2 cellular contexts compared by ENCODE assay signal in the genomic region with DNA sequence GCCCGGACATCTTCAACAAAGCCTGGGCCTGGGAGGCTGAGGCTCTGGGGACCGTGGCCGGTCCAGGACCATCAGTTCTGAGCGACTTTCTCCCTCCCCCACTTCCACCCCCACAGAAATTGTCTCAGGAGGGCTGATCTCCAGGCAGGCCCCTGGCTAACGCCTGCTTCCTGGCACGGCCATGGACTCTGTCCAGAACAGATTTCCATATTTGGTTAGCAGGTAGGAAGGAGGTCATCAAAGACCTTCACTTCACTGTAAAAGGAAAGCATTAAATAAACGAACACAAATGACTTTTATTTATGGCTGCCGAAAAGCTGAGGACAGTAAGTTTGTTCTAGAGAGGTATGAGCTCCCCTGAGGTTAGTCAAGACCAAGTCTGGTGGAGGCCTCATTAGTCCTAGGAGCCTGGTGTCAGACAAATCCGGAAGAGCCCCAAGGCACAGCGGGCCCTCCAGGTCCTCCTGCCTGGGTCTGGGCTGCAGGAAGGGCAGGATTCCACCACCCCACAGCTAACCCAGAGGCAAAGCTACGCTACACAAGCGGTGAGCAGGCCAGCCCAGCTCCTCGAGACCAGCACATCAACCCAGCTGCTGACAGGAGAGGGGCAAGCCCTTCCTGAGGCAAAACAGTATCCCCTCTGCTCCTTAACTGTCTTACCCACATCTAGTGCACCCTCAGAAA.
TF ChIP-seq lines count a peak whose summit lies in the region.

No MANE protein-coding gene starts in this region.

TF ChIP-seq in GM23338, 12 proteins besides CTCF, POLR2A, EP300 and RAD21:
- no peak for TF ChIP-seq NANOG (IDR thresholded peaks at IDR 0.05; ENCODE audit: borderline replicate concordance)
- TF ChIP-seq ZNF331 (CRISPR knock-in tag; IDR thresholded peaks at IDR 0.05; ENCODE audit: low read depth): no peak
- TF ChIP-seq EZH2 (IDR thresholded peaks at IDR 0.05; ENCODE audit: low read depth, unreplicated experiment): no peak
- no peak for TF ChIP-seq JUNB (IDR thresholded peaks at IDR 0.05; ENCODE audit: unreplicated experiment)
- no peak for TF ChIP-seq POLR2AphosphoS5 (IDR thresholded peaks at IDR 0.05; ENCODE audit: low read depth)
- no peak for TF ChIP-seq STAT1 (IDR thresholded peaks at IDR 0.05; ENCODE audit: unreplicated experiment)
- TF ChIP-seq REST (IDR thresholded peaks at IDR 0.05; ENCODE audit: unreplicated experiment): no peak
- TF ChIP-seq CREB1 (CRISPR knock-in tag; IDR thresholded peaks at IDR 0.05; ENCODE audit: low read depth): no peak
- TF ChIP-seq ZNF114 (CRISPR knock-in tag; IDR thresholded peaks at IDR 0.05): no peak
- no peak for TF ChIP-seq EZH2phosphoT487 (IDR thresholded peaks at IDR 0.05; ENCODE audit: unreplicated experiment)
- TF ChIP-seq, protein P1, sequence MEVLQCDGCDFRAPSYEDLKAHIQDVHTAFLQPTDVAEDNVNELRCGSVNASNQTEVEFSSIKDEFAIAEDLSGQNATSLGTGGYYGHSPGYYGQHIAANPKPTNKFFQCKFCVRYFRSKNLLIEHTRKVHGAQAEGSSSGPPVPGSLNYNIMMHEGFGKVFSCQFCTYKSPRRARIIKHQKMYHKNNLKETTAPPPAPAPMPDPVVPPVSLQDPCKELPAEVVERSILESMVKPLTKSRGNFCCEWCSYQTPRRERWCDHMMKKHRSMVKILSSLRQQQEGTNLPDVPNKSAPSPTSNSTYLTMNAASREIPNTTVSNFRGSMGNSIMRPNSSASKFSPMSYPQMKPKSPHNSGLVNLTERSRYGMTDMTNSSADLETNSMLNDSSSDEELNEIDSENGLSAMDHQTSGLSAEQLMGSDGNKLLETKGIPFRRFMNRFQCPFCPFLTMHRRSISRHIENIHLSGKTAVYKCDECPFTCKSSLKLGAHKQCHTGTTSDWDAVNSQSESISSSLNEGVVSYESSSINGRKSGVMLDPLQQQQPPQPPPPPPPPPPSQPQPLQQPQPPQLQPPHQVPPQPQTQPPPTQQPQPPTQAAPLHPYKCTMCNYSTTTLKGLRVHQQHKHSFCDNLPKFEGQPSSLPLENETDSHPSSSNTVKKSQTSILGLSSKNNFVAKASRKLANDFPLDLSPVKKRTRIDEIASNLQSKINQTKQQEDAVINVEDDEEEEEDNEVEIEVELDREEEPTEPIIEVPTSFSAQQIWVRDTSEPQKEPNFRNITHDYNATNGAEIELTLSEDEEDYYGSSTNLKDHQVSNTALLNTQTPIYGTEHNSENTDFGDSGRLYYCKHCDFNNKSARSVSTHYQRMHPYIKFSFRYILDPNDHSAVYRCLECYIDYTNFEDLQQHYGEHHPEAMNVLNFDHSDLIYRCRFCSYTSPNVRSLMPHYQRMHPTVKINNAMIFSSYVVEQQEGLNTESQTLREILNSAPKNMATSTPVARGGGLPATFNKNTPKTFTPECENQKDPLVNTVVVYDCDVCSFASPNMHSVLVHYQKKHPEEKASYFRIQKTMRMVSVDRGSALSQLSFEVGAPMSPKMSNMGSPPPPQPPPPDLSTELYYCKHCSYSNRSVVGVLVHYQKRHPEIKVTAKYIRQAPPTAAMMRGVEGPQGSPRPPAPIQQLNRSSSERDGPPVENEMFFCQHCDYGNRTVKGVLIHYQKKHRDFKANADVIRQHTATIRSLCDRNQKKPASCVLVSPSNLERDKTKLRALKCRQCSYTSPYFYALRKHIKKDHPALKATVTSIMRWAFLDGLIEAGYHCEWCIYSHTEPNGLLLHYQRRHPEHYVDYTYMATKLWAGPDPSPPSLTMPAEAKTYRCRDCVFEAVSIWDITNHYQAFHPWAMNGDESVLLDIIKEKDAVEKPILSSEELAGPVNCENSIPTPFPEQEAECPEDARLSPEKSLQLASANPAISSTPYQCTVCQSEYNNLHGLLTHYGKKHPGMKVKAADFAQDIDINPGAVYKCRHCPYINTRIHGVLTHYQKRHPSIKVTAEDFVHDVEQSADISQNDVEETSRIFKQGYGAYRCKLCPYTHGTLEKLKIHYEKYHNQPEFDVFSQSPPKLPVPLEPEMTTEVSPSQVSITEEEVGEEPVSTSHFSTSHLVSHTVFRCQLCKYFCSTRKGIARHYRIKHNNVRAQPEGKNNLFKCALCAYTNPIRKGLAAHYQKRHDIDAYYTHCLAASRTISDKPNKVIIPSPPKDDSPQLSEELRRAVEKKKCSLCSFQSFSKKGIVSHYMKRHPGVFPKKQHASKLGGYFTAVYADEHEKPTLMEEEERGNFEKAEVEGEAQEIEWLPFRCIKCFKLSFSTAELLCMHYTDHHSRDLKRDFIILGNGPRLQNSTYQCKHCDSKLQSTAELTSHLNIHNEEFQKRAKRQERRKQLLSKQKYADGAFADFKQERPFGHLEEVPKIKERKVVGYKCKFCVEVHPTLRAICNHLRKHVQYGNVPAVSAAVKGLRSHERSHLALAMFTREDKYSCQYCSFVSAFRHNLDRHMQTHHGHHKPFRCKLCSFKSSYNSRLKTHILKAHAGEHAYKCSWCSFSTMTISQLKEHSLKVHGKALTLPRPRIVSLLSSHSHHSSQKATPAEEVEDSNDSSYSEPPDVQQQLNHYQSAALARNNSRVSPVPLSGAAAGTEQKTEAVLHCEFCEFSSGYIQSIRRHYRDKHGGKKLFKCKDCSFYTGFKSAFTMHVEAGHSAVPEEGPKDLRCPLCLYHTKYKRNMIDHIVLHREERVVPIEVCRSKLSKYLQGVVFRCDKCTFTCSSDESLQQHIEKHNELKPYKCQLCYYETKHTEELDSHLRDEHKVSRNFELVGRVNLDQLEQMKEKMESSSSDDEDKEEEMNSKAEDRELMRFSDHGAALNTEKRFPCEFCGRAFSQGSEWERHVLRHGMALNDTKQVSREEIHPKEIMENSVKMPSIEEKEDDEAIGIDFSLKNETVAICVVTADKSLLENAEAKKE (CRISPR knock-in tag; IDR thresholded peaks at IDR 0.05): no peak

TF ChIP-seq in HepG2, 621 proteins besides CTCF, POLR2A, EP300 and RAD21:
- TF ChIP-seq, protein P2, sequence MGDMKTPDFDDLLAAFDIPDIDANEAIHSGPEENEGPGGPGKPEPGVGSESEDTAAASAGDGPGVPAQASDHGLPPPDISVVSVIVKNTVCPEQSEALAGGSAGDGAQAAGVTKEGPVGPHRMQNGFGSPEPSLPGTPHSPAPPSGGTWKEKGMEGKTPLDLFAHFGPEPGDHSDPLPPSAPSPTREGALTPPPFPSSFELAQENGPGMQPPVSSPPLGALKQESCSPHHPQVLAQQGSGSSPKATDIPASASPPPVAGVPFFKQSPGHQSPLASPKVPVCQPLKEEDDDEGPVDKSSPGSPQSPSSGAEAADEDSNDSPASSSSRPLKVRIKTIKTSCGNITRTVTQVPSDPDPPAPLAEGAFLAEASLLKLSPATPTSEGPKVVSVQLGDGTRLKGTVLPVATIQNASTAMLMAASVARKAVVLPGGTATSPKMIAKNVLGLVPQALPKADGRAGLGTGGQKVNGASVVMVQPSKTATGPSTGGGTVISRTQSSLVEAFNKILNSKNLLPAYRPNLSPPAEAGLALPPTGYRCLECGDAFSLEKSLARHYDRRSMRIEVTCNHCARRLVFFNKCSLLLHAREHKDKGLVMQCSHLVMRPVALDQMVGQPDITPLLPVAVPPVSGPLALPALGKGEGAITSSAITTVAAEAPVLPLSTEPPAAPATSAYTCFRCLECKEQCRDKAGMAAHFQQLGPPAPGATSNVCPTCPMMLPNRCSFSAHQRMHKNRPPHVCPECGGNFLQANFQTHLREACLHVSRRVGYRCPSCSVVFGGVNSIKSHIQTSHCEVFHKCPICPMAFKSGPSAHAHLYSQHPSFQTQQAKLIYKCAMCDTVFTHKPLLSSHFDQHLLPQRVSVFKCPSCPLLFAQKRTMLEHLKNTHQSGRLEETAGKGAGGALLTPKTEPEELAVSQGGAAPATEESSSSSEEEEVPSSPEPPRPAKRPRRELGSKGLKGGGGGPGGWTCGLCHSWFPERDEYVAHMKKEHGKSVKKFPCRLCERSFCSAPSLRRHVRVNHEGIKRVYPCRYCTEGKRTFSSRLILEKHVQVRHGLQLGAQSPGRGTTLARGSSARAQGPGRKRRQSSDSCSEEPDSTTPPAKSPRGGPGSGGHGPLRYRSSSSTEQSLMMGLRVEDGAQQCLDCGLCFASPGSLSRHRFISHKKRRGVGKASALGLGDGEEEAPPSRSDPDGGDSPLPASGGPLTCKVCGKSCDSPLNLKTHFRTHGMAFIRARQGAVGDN (CRISPR knock-in tag; IDR thresholded peaks at IDR 0.05): peak; percentile 40; the same call in 1 of the 2 replicates
- TF ChIP-seq ZBTB26 (CRISPR knock-in tag; IDR thresholded peaks at IDR 0.05; ENCODE audit: borderline replicate concordance) (peak; percentile 69; the same call in 1 of the 2 replicates), CBX5 (CRISPR knock-in tag; IDR thresholded peaks at IDR 0.05; ENCODE audit: borderline replicate concordance) (no peak)
